ENCODE assay signal across 8 cellular contexts in the genomic region with DNA sequence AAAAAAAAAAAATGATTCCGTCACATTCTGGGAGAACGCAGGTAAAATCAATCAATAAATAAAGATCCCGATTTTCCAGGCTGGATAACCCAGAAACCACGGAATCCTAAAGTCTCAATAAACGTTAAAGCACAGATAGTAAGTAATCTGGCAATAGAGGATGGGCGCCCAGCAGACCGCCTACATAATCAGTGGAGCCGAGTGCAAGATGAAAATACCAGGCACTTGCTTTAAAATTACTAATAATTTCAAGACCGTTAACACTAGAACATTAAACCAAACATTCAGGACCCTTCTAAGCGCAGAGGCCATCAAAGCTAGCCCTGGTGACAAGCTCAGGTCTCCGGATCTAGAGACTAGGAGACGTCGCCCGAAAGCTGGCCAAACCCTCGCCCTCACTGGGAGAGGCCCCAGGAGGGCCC.
DNase-seq lines count a peak whose midpoint lies in the region; ATAC-seq lines count a peak whose summit lies in the region.

No MANE protein-coding gene starts in this region.

- peak overlapping the region; percentile 85; the same call in 1 of the 2 replicates for H3K9ac ChIP-seq in iPS-20b (ENCODE audit: low read depth, low read length)

- peak overlapping the region; percentile 94 for H3K4me3 ChIP-seq in iPS-20b (ENCODE audit: low read length)

- H3K36me3 ChIP-seq in iPS-20b (ENCODE audit: insufficient read depth, low read depth, low read length), result peaks cover 18% of the 10 kb centered on the region

- peaks cover 9% of the 10 kb centered on the region; the same call in 1 of the 2 replicates for H3K4me1 ChIP-seq in iPS-20b (ENCODE audit: insufficient read depth, low read length)

- H3K27ac ChIP-seq in iPS-20b (ENCODE audit: low read length), result peak overlapping the region; percentile 52
- peak overlapping the region; percentile 100 for H3K27ac ChIP-seq in substantia nigra (ENCODE audit: low read depth, low read length, poor library complexity, severe bottlenecking)

- no peaks in the 10 kb centered on the region for H3K27me3 ChIP-seq in iPS-20b (ENCODE audit: insufficient read depth, low read length)

- H3K9me3 ChIP-seq in iPS-20b (ENCODE audit: insufficient read depth, low read depth, low read length), result no peaks in the 10 kb centered on the region

- ATAC-seq in HG02885 (IDR thresholded peaks at IDR 0.05; ENCODE audit: poor library complexity, unreplicated experiment), result no peak
- no peak for ATAC-seq in HG03175 (IDR thresholded peaks at IDR 0.05; ENCODE audit: unreplicated experiment)

- no peaks in the 10 kb centered on the region for H3K27me3 Mint-ChIP-seq in activated naive CD4-positive, alpha-beta T cell treated with anti-CD3 and anti-CD28 coated beads, Interleukin-2, amount 50 U/mL, for 24 hours

- peaks cover 2% of the 10 kb centered on the region for H3K36me3 Mint-ChIP-seq in activated naive CD4-positive, alpha-beta T cell treated with anti-CD3 and anti-CD28 coated beads, Interleukin-2, amount 50 U/mL, for 24 hours

- no peaks in the 10 kb centered on the region for H3K9me3 Mint-ChIP-seq in activated naive CD4-positive, alpha-beta T cell treated with anti-CD3 and anti-CD28 coated beads, Interleukin-2, amount 50 U/mL, for 24 hours

- peak overlapping the region; percentile 97 for H3K4me3 Mint-ChIP-seq in activated naive CD4-positive, alpha-beta T cell treated with anti-CD3 and anti-CD28 coated beads, Interleukin-2, amount 50 U/mL, for 24 hours

- H3K4me1 Mint-ChIP-seq in activated naive CD4-positive, alpha-beta T cell treated with anti-CD3 and anti-CD28 coated beads, Interleukin-2, amount 50 U/mL, for 24 hours, result peaks cover 39% of the 10 kb centered on the region

- peak; percentile 54 for DNase-seq in NCI-H2196 (lab: John Stamatoyannopoulos, UW; ENCODE audit: unreplicated experiment)
- no peak for DNase-seq in NCI-H2196 treated with DMSO at 0.1 percent for 48 hours (lab: John Stamatoyannopoulos, UW; ENCODE audit: unreplicated experiment)
- no peak for DNase-seq in substantia nigra (lab: John Stamatoyannopoulos, UW)
- no peak for DNase-seq in NCI-H69 (lab: John Stamatoyannopoulos, UW)

- peak overlapping the region; percentile 99 for H3K27ac Mint-ChIP-seq in activated naive CD4-positive, alpha-beta T cell treated with anti-CD3 and anti-CD28 coated beads, Interleukin-2, amount 50 U/mL, for 24 hours
